Comparison of ENCODE assay signal across 13 cellular contexts in the genomic region with DNA sequence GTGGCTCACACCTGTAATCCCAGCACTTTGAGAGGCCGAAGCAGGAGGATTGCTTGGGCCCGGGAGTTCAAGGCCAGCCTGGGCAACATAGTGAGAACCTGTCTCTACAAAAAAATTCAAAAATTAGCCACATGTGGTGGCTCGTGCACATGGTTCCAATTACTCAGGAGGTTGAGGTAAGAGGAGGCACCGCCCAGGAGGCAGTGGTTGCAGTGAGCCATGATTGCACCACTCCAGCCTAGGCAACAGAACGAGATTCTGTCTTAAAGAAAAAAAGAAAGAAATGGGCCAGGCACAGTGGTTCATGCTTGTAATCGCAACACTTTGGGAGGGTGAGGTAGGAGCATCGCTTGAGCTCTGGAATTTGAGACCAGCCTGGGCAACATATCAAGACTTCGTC. TPM values are rescaled to one million over a fixed set of nuclear protein-coding genes. Genes with fewer than 3 reads are reported as not detected.
DNase-seq lines count a peak whose midpoint lies in the region; ATAC-seq and TF ChIP-seq lines count a peak whose summit lies in the region.
"Had no signal": no experiment of that assay in that cellular context is flagged by ENCODE, and none has a peak within 500 bp of the region (broad histone marks: within the 10 kb centered on the region; RNA-seq: fewer than 3 reads in every experiment).

No MANE protein-coding gene starts in this region.

- CTCF ChIA-PET in mammary epithelial cell (lab: Charles Lee; ENCODE audit: low non-redundant PET), result no interaction called here

- no peaks in the 10 kb centered on the region for H3K36me3 Mint-ChIP-seq in natural killer cell treated with Interleukin-12 subunit alpha and Interleukin-12 subunit beta and Interleukin-15 and Interleukin-18, amount 100 ng/mL, for 72 hours
- no peaks in the 10 kb centered on the region for H3K36me3 Mint-ChIP-seq in natural killer cell
- H3K36me3 Mint-ChIP-seq in naive B cell, result no peaks in the 10 kb centered on the region
- H3K36me3 Mint-ChIP-seq: CD4-positive, alpha-beta memory T cell had no signal

- no peak overlapping the region for H3K9ac ChIP-seq in mammary epithelial cell (ENCODE audit: insufficient read depth, low read length)

- H3K4me1 ChIP-seq in mammary epithelial cell (ENCODE audit: insufficient read depth, low read length), result no peaks in the 10 kb centered on the region

- dilution Hi-C loops in mammary epithelial cell (cut with HindIII; ENCODE audit: low sequenced_read_pairs), result no loop called here

- H3K4me3 Mint-ChIP-seq in natural killer cell treated with Interleukin-12 subunit alpha and Interleukin-12 subunit beta and Interleukin-15 and Interleukin-18, amount 100 ng/mL, for 72 hours, result no peak overlapping the region
- H3K4me3 Mint-ChIP-seq in natural killer cell (no peak overlapping the region), naive B cell (peak overlapping the region in 3 of 8 donors; percentile 8 to 64 (median 11))

- peak overlapping the region; percentile 73 for H2AFZ ChIP-seq in mammary epithelial cell (ENCODE audit: low read depth, low read length)

- H3K27ac Mint-ChIP-seq in natural killer cell treated with Interleukin-12 subunit alpha and Interleukin-12 subunit beta and Interleukin-15 and Interleukin-18, amount 100 ng/mL, for 72 hours, result peak overlapping the region in 1 of 2 donors; percentile 43
- no peak overlapping the region for H3K27ac Mint-ChIP-seq in natural killer cell
- H3K27ac Mint-ChIP-seq in naive B cell, result peak overlapping the region; percentile 67 to 94 (median 86)

- intact Hi-C loops in natural killer cell (cut with micrococcal nuclease), result no loop called here
- intact Hi-C loops in mammary epithelial cell (cut with micrococcal nuclease), result loop anchor here (10.0 kb wide), 1 partner anchor 138 kb away; no protein-coding TSS in a partner anchor

- in situ Hi-C loops in mammary epithelial cell (cut with MboI; ENCODE audit: low sequenced_read_pairs in 2 of 2), result no loop called here

- BruUV-seq in mammary epithelial cell (replicated peaks; lab: Mats Ljungman, UMichigan), result no TSS peak

- no peaks in the 10 kb centered on the region for H4K20me1 ChIP-seq in mammary epithelial cell (ENCODE audit: insufficient read depth, low read length)

- H3K9me3 Mint-ChIP-seq in natural killer cell treated with Interleukin-12 subunit alpha and Interleukin-12 subunit beta and Interleukin-15 and Interleukin-18, amount 100 ng/mL, for 72 hours, result no peaks in the 10 kb centered on the region
- H3K9me3 Mint-ChIP-seq in natural killer cell, result no peaks in the 10 kb centered on the region
- peaks cover 0 to 7% (median 0%) of the 10 kb centered on the region in 7 donors for H3K9me3 Mint-ChIP-seq in naive B cell
- H3K9me3 Mint-ChIP-seq: CD4-positive, alpha-beta memory T cell had no signal

- no peaks in the 10 kb centered on the region for H3K36me3 ChIP-seq in mammary epithelial cell (ENCODE audit: insufficient read depth, low read length)

- H3K4me2 ChIP-seq in mammary epithelial cell (ENCODE audit: insufficient read depth, low read depth, low read length), result no peak overlapping the region

- ATAC-seq in natural killer cell treated with Interleukin-12 subunit alpha and Interleukin-12 subunit beta and Interleukin-15 and Interleukin-18, amount 100 ng/mL, for 72 hours, result no peak
- ATAC-seq in natural killer cell (no peak), naive B cell (ENCODE audit: low read depth in 2 of 2) (no peak)

- peaks cover 8 to 9% of the 10 kb centered on the region in 2 donors for H3K27me3 Mint-ChIP-seq in natural killer cell treated with Interleukin-12 subunit alpha and Interleukin-12 subunit beta and Interleukin-15 and Interleukin-18, amount 100 ng/mL, for 72 hours
- H3K27me3 Mint-ChIP-seq in natural killer cell (ENCODE audit: low read depth in 2 of 2) (peaks cover 0 to 10% of the 10 kb centered on the region in 2 donors), naive B cell (no peaks in the 10 kb centered on the region)
- H3K27me3 Mint-ChIP-seq: CD4-positive, alpha-beta memory T cell had no signal

- no peaks in the 10 kb centered on the region for H3K9me3 ChIP-seq in mammary epithelial cell (replicated peaks; ENCODE audit: insufficient read depth, low read length)

- 42% methylated on average over 8 of the region's 8 CpGs for WGBS in mammary epithelial cell (ENCODE audit: low coverage, missing lambda C conversion rate)

- no peaks in the 10 kb centered on the region for H3K27me3 ChIP-seq in mammary epithelial cell (ENCODE audit: insufficient read depth, low read length)

- no peak overlapping the region for H3K4me3 ChIP-seq in mammary epithelial cell (replicated peaks in 1 of 3; ENCODE audit: insufficient read depth in 1 of 3, low read depth in 2 of 3, low read length in 3 of 3)

- H3K27ac ChIP-seq in mammary epithelial cell (ENCODE audit: insufficient read depth, low read depth, low read length), result no peak overlapping the region
- H3K27ac ChIP-seq: epithelial cell of prostate had no signal

- DNase-seq in natural killer cell treated with Interleukin-12 subunit alpha and Interleukin-12 subunit beta and Interleukin-15 and Interleukin-18, amount 100 ng/mL, for 72 hours (ENCODE audit: low spot score), result peak; percentile 6
- DNase-seq in natural killer cell, result no peak
- DNase-seq in mammary epithelial cell, result no peak
- no peak for DNase-seq in naive B cell
- no peak for DNase-seq in stimulated activated CD4-positive, alpha-beta T cell treated with anti-CD3 and anti-CD28 coated beads, Interleukin-2, amount 100 ng/mL, for 24 hours
- DNase-seq in OCI-M2 (lab: John Stamatoyannopoulos, UW; ENCODE audit: unreplicated experiment), result no peak
- no peak for DNase-seq in effector CD4-positive, alpha-beta T cell
- DNase-seq in DMS79 (lab: John Stamatoyannopoulos, UW), result no peak
- DNase-seq: amniotic stem cell; CD4-positive, alpha-beta memory T cell; NCI-H1930; stimulated activated CD8-positive, alpha-beta memory T cell treated with anti-CD3 and anti-CD28 coated beads, Interleukin-4, amount 100 ng/mL, for 48 hours had no signal

- TF ChIP-seq CTCF in natural killer cell (IDR thresholded peaks at IDR 0.05) (no peak), mammary epithelial cell (conservative IDR thresholded peaks at IDR 0.05 in 1 of 2, IDR thresholded peaks at IDR 0.05 in 1 of 2; ENCODE audit: extremely low read depth in 1 of 2, insufficient read depth in 1 of 2, low read depth in 1 of 2, low read length in 2 of 2) (no peak)

- H3K4me1 Mint-ChIP-seq in natural killer cell treated with Interleukin-12 subunit alpha and Interleukin-12 subunit beta and Interleukin-15 and Interleukin-18, amount 100 ng/mL, for 72 hours (ENCODE audit: low read depth in 2 of 2), result peaks cover 7 to 9% of the 10 kb centered on the region in 2 donors
- H3K4me1 Mint-ChIP-seq in natural killer cell (peaks cover 8 to 10% of the 10 kb centered on the region in 2 donors), naive B cell (peaks cover 35 to 44% (median 37%) of the 10 kb centered on the region in 3 donors)

- H3K79me2 ChIP-seq in mammary epithelial cell (ENCODE audit: insufficient read depth, low read length), result no peaks in the 10 kb centered on the region

RNA-seq across cellular contexts. Expression of a gene that starts 33.5 kb away (rescaled TPM):
- 1 to 10 TPM; 1.2 to 2.8 TPM for total RNA-seq in natural killer cell treated with Interleukin-12 subunit alpha and Interleukin-12 subunit beta and Interleukin-15 and Interleukin-18, amount 100 ng/mL, for 72 hours
- total RNA-seq in natural killer cell (1 to 10 TPM; 1.5 to 3.7 (median 3.3) TPM), mammary epithelial cell (1 to 10 TPM; 1.5 to 2.9 TPM)
- polyA plus RNA-seq in mammary epithelial cell (1.2 TPM), naive B cell (ENCODE audit: low read depth in 6 of 6) (10 to 100 TPM in 2 of 6 donors, 1 to 10 TPM in 4; 3.2 to 12.2 (median 6.3) TPM)
- 5.3 TPM for polyA minus RNA-seq in mammary epithelial cell

Comparison
In these comparisons a context has a peak if more than half of its experiments do, and no peak if none do; other contexts are left out.
1. H3K27ac Mint-ChIP-seq: peak in naive B cell (6 of 6); none in natural killer cell (0 of 2).